In the genomic region with DNA sequence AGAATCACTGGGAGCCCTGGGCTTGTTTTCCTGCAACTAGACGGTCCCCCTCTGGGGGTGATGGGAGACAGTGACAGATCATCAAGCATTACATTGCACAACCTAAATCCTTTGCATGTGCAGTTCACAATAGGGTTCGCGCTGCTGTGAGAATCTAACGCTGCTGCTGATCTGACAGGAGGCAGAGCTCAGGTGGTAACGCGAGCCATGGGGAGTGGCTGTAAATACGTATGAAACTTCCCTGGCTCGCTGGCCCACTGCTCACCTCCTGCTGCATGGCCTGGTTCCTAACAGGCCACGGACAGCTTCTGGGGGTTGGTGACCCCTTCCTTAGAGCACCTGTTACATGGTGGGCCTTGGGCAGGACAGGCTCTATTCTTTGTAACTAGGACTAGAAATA, we compare ENCODE assay signal across 30 cellular contexts.
"Had no signal": no experiment of that assay in that cellular context is flagged by ENCODE, and none has a peak within 500 bp of the region (broad histone marks: within the 10 kb centered on the region; RNA-seq: fewer than 3 reads in every experiment).

No MANE protein-coding gene starts in this region.

- H3K27ac ChIP-seq: KMS-11, PC-9, RWPE1, SJCRH30, SK-N-MC had no signal

- H3K27me3 ChIP-seq: SJCRH30 had no signal

- H2AFZ ChIP-seq: PC-9 had no signal

- H3K27ac Mint-ChIP-seq: activated CD4-positive, alpha-beta T cell treated with anti-CD3 and anti-CD28 coated beads for 36 hours; activated CD4-positive, alpha-beta T cell treated with anti-CD3 and anti-CD28 coated beads, Interleukin-2, amount 10 ng/mL, durations not matched to agents 7 days and 5 days; activated CD8-positive, alpha-beta T cell treated with anti-CD3 and anti-CD28 coated beads, Interleukin-2, amount 10 ng/mL, durations not matched to agents 7 days and 5 days; activated naive CD4-positive, alpha-beta T cell treated with anti-CD3 and anti-CD28 coated beads, Interleukin-2, amount 10 ng/mL, durations not matched to agents 7 days and 5 days; activated naive CD8-positive, alpha-beta T cell; activated naive CD8-positive, alpha-beta T cell treated with anti-CD3 and anti-CD28 coated beads, Interleukin-2, amount 50 U/mL, for 24 hours; activated T-cell treated with anti-CD3 and anti-CD28 coated beads, Interleukin-2, amount 50 U/mL, for 24 hours; activated T-helper 1 cell treated with anti-CD3 and anti-CD28 coated beads, Interleukin-12 subunit alpha, Interleukin-12 subunit beta, Interleukin-2, Interleukin-4 antibody, amounts not matched to agents 30 ng/mL and 10 ng/mL and 1 ng/mL, durations not matched to agents 14 hours and 24 hours and 36 hours; brain had no signal

- H3K4me1 Mint-ChIP-seq: activated naive CD8-positive, alpha-beta T cell treated with anti-CD3 and anti-CD28 coated beads, Interleukin-2, amount 50 U/mL, for 24 hours had no signal

- H3K27me3 Mint-ChIP-seq: activated CD4-positive, alpha-beta T cell treated with anti-CD3 and anti-CD28 coated beads for 36 hours; activated CD4-positive, alpha-beta T cell treated with anti-CD3 and anti-CD28 coated beads, Interleukin-2, amount 10 ng/mL, durations not matched to agents 7 days and 5 days; activated naive CD4-positive, alpha-beta T cell treated with anti-CD3 and anti-CD28 coated beads, Interleukin-2, amount 10 ng/mL, durations not matched to agents 7 days and 5 days; activated naive CD8-positive, alpha-beta T cell; activated naive CD8-positive, alpha-beta T cell treated with anti-CD3 and anti-CD28 coated beads, Interleukin-2, amount 50 U/mL, for 24 hours; activated T-cell treated with anti-CD3 and anti-CD28 coated beads, Interleukin-2, amount 50 U/mL, for 24 hours; brain had no signal

- DNase-seq: activated CD4-positive, alpha-beta T cell treated with anti-CD3 and anti-CD28 coated beads for 36 hours; activated CD4-positive, alpha-beta T cell treated with anti-CD3 and anti-CD28 coated beads, Interleukin-2, amount 10 ng/mL, durations not matched to agents 7 days and 5 days; activated CD4-positive, alpha-beta T cell treated with anti-CD3 and anti-CD28 coated beads, Interleukin-2, amount 50 U/mL, for 48 hours; activated CD8-positive, alpha-beta T cell treated with anti-CD3 and anti-CD28 coated beads, Interleukin-2, amount 10 ng/mL, durations not matched to agents 7 days and 5 days; activated naive CD4-positive, alpha-beta T cell treated with anti-CD3 and anti-CD28 coated beads, Interleukin-2, amount 10 ng/mL, durations not matched to agents 7 days and 5 days; activated naive CD8-positive, alpha-beta T cell treated with anti-CD3 and anti-CD28 coated beads, Interleukin-2, amount 50 U/mL, for 24 hours; activated T-cell treated with anti-CD3 and anti-CD28 coated beads, Interleukin-2, amount 50 U/mL, for 24 hours; anterior cingulate cortex; central memory CD4-positive, alpha-beta T cell; NCI-H1092 treated with DMSO at 0.1 percent for 48 hours; NCI-H1417; NCI-H146; NCI-H187; NCI-H2029 treated with DMSO at 0.1 percent for 48 hours; NCI-H2171 treated with DMSO at 0.1 percent for 48 hours; NCI-H226; NCI-H446 treated with DMSO at 0.1 percent for 48 hours; NCI-H524; NCI-H69; NK-92 treated with Interleukin-12 subunit alpha and Interleukin-12 subunit beta, amount 100 ng/mL, for 24 hours; PC-9; SHP77; SJCRH30 had no signal

- H3K4me3 Mint-ChIP-seq: activated CD4-positive, alpha-beta T cell treated with anti-CD3 and anti-CD28 coated beads for 36 hours; activated CD4-positive, alpha-beta T cell treated with anti-CD3 and anti-CD28 coated beads, Interleukin-2, amount 10 ng/mL, durations not matched to agents 7 days and 5 days; activated CD8-positive, alpha-beta T cell treated with anti-CD3 and anti-CD28 coated beads, Interleukin-2, amount 10 ng/mL, durations not matched to agents 7 days and 5 days; activated naive CD4-positive, alpha-beta T cell treated with anti-CD3 and anti-CD28 coated beads, Interleukin-2, amount 10 ng/mL, durations not matched to agents 7 days and 5 days; activated naive CD8-positive, alpha-beta T cell; activated naive CD8-positive, alpha-beta T cell treated with anti-CD3 and anti-CD28 coated beads, Interleukin-2, amount 50 U/mL, for 24 hours; activated T-cell treated with anti-CD3 and anti-CD28 coated beads, Interleukin-2, amount 50 U/mL, for 24 hours; activated T-helper 1 cell treated with anti-CD3 and anti-CD28 coated beads, Interleukin-12 subunit alpha, Interleukin-12 subunit beta, Interleukin-2, Interleukin-4 antibody, amounts not matched to agents 30 ng/mL and 10 ng/mL and 1 ng/mL, durations not matched to agents 14 hours and 24 hours and 36 hours; brain had no signal

- H3K9me3 Mint-ChIP-seq: activated CD4-positive, alpha-beta T cell treated with anti-CD3 and anti-CD28 coated beads, Interleukin-2, amount 10 ng/mL, durations not matched to agents 7 days and 5 days; activated naive CD4-positive, alpha-beta T cell treated with anti-CD3 and anti-CD28 coated beads, Interleukin-2, amount 10 ng/mL, durations not matched to agents 7 days and 5 days; activated naive CD8-positive, alpha-beta T cell treated with anti-CD3 and anti-CD28 coated beads, Interleukin-2, amount 50 U/mL, for 24 hours; activated T-cell treated with anti-CD3 and anti-CD28 coated beads, Interleukin-2, amount 50 U/mL, for 24 hours; activated T-helper 1 cell treated with anti-CD3 and anti-CD28 coated beads, Interleukin-12 subunit alpha, Interleukin-12 subunit beta, Interleukin-2, Interleukin-4 antibody, amounts not matched to agents 30 ng/mL and 10 ng/mL and 1 ng/mL, durations not matched to agents 14 hours and 24 hours and 36 hours; brain had no signal

- H3K4me2 ChIP-seq: KMS-11, PC-9 had no signal

- H3K4me3 ChIP-seq: PC-9, SJCRH30, SK-N-MC had no signal

- H3K4me1 ChIP-seq: SJCRH30 had no signal

- ATAC-seq: activated CD4-positive, alpha-beta T cell treated with anti-CD3 and anti-CD28 coated beads for 36 hours; activated CD4-positive, CD25-positive, alpha-beta regulatory T cell treated with anti-CD3 and anti-CD28 coated beads, Interleukin-2, amount 50 U/mL, for 24 hours; activated CD8-positive, alpha-beta T cell treated with anti-CD3 and anti-CD28 coated beads, Interleukin-2, amount 10 ng/mL, durations not matched to agents 7 days and 5 days; activated naive CD8-positive, alpha-beta T cell treated with anti-CD3 and anti-CD28 coated beads, Interleukin-2, amount 50 U/mL, for 24 hours had no signal

- H3K9ac ChIP-seq: KMS-11 had no signal

- H3K9me3 ChIP-seq: SJCRH30 had no signal
